ENCODE assay signal across 8 cellular contexts in genomic region chr5:7851240-7851592, GRCh38. TPM values are rescaled to one million over a fixed set of nuclear protein-coding genes. Genes with fewer than 3 reads are reported as not detected.
DNase-seq lines count a peak whose midpoint lies in the region; ATAC-seq, FAIRE-seq and TF ChIP-seq lines count a peak whose summit lies in the region.

No MANE protein-coding gene starts in this region.

- no peaks in the 10 kb centered on the region for H4K20me1 ChIP-seq in HepG2 (ENCODE audit: insufficient read depth, low read length)

- H3K27me3 ChIP-seq in HepG2 (ENCODE audit: control insufficient read depth in 1 of 2, insufficient read depth in 2 of 2, low read length in 2 of 2) (peaks cover 3 to 13% of the 10 kb centered on the region in 2 experiments; a peak in 2 of 5 replicates), foreskin keratinocyte (peaks cover 50% of the 10 kb centered on the region)

- TF ChIP-seq EP300 in HepG2 (IDR thresholded peaks at IDR 0.05; ENCODE audit: low read depth in 2 of 2, low read length in 2 of 2), result no peak
- no peak for TF ChIP-seq EP300 in HepG2 (CRISPR knock-in tag; IDR thresholded peaks at IDR 0.05; ENCODE audit: borderline replicate concordance)

- H3K27ac Mint-ChIP-seq in T-helper 2 cell treated with Interferon-gamma antibody and Interleukin-4, amounts not matched to agents 5 μg/mL and 100 μg/mL, for 36 hours, result no peak overlapping the region
- H3K27ac Mint-ChIP-seq in activated naive CD8-positive, alpha-beta T cell treated with anti-CD3 and anti-CD28 coated beads for 36 hours, result no peak overlapping the region
- peak overlapping the region in 1 of 2 donors; percentile 53 for H3K27ac Mint-ChIP-seq in stimulated activated naive CD8-positive, alpha-beta T cell treated with anti-CD3 and anti-CD28 coated beads, Interleukin-15, amount 100 ng/mL, for 72 hours

- POLR2A ChIA-PET in HepG2 (lab: Yijun Ruan, JAX), result interaction anchor here (1.3 to 3.6 kb wide), 3 partner anchors 9 to 21 kb away, joined by 4 to 18 read pairs (median 4); partner anchors contain the start of genes FASTKD3 and MTRR

- peak overlapping the region; percentile 81 for H3K4me2 ChIP-seq in HepG2 (ENCODE audit: low read depth, low read length)

- peaks cover 56% of the 10 kb centered on the region for H3K27me3 Mint-ChIP-seq in T-helper 2 cell treated with Interferon-gamma antibody and Interleukin-4, amounts not matched to agents 5 μg/mL and 100 μg/mL, for 36 hours (ENCODE audit: low read depth)
- peaks cover 48% of the 10 kb centered on the region for H3K27me3 Mint-ChIP-seq in activated naive CD8-positive, alpha-beta T cell treated with anti-CD3 and anti-CD28 coated beads for 36 hours
- H3K27me3 Mint-ChIP-seq in stimulated activated naive CD8-positive, alpha-beta T cell treated with anti-CD3 and anti-CD28 coated beads, Interleukin-15, amount 100 ng/mL, for 72 hours, result peaks cover 55% of the 10 kb centered on the region

- TF ChIP-seq POLR2A in HepG2 (IDR thresholded peaks at IDR 0.05; ENCODE audit: insufficient read depth in 1 of 2, low read depth in 2 of 2, low read length in 2 of 2), result no peak

- no peak for TF ChIP-seq CTCF in HepG2 (CRISPR knock-in tag; IDR thresholded peaks at IDR 0.05)
- no peak for TF ChIP-seq CTCF in foreskin keratinocyte (conservative IDR thresholded peaks at IDR 0.05)

- H3K9me3 Mint-ChIP-seq in T-helper 2 cell treated with Interferon-gamma antibody and Interleukin-4, amounts not matched to agents 5 μg/mL and 100 μg/mL, for 36 hours, result peaks cover 5% of the 10 kb centered on the region
- H3K9me3 Mint-ChIP-seq in activated naive CD8-positive, alpha-beta T cell treated with anti-CD3 and anti-CD28 coated beads for 36 hours, result no peaks in the 10 kb centered on the region
- H3K9me3 Mint-ChIP-seq in stimulated activated naive CD8-positive, alpha-beta T cell treated with anti-CD3 and anti-CD28 coated beads, Interleukin-15, amount 100 ng/mL, for 72 hours, result peaks cover 4 to 6% of the 10 kb centered on the region in 2 donors

- H3K4me1 Mint-ChIP-seq in T-helper 2 cell treated with Interferon-gamma antibody and Interleukin-4, amounts not matched to agents 5 μg/mL and 100 μg/mL, for 36 hours (ENCODE audit: low read depth), result peaks cover 18% of the 10 kb centered on the region
- peaks cover 12% of the 10 kb centered on the region for H3K4me1 Mint-ChIP-seq in activated naive CD8-positive, alpha-beta T cell treated with anti-CD3 and anti-CD28 coated beads for 36 hours
- peaks cover 27% of the 10 kb centered on the region for H3K4me1 Mint-ChIP-seq in stimulated activated naive CD8-positive, alpha-beta T cell treated with anti-CD3 and anti-CD28 coated beads, Interleukin-15, amount 100 ng/mL, for 72 hours

- H3K9ac ChIP-seq in HepG2 (ENCODE audit: insufficient read depth, low read depth, low read length), result peak overlapping the region; percentile 28; the same call in 1 of the 2 replicates

- no peak for DNase-seq in T-helper 2 cell treated with Interferon-gamma antibody and Interleukin-4, amounts not matched to agents 5 μg/mL and 100 μg/mL, for 36 hours (ENCODE audit: low spot score)
- DNase-seq in T-helper 2 cell, result no peak
- no peak for DNase-seq in activated naive CD8-positive, alpha-beta T cell treated with anti-CD3 and anti-CD28 coated beads for 36 hours
- no peak for DNase-seq in HepG2 (ENCODE audit: low spot score)
- DNase-seq in stimulated activated naive CD8-positive, alpha-beta T cell treated with anti-CD3 and anti-CD28 coated beads, Interleukin-15, amount 100 ng/mL, for 72 hours, result no peak
- no peak for DNase-seq in stimulated activated CD8-positive, alpha-beta memory T cell treated with anti-CD3 and anti-CD28 coated beads, Interleukin-4, amount 100 ng/mL, for 48 hours
- DNase-seq in posterior vena cava (ENCODE audit: low spot score), result no peak
- no peak for DNase-seq in foreskin keratinocyte

- no peaks in the 10 kb centered on the region for H3K36me3 ChIP-seq in HepG2 (replicated peaks in 1 of 2; ENCODE audit: control insufficient read depth in 1 of 2, insufficient read depth in 2 of 2, low read length in 2 of 2)

- H3K9me3 ChIP-seq in HepG2 (ENCODE audit: low read length), result no peaks in the 10 kb centered on the region

- H3K27ac ChIP-seq in HepG2 (ENCODE audit: extremely low read length, insufficient read depth, low read length), result no peak overlapping the region
- H3K27ac ChIP-seq in foreskin keratinocyte, result no peak overlapping the region

- in situ Hi-C loops in HepG2 (cut with HindIII; ENCODE audit: extremely low pct_ligation_motif_present, low pct_unique_long_range_greater_than_20kb), result no loop called here

- H3K36me3 Mint-ChIP-seq in T-helper 2 cell treated with Interferon-gamma antibody and Interleukin-4, amounts not matched to agents 5 μg/mL and 100 μg/mL, for 36 hours (ENCODE audit: low read depth), result no peaks in the 10 kb centered on the region
- no peaks in the 10 kb centered on the region for H3K36me3 Mint-ChIP-seq in activated naive CD8-positive, alpha-beta T cell treated with anti-CD3 and anti-CD28 coated beads for 36 hours

- ATAC-seq in HepG2 (no peak), foreskin keratinocyte (no peak)
- no peak for ATAC-seq in stimulated activated naive CD8-positive, alpha-beta T cell treated with anti-CD3 and anti-CD28 coated beads, Interleukin-15, amount 100 ng/mL, for 72 hours

- CTCF ChIA-PET in HepG2 (lab: Yijun Ruan, JAX; ENCODE audit: low intra/inter-chr PET ratio, low total read pairs), result no interaction called here

- H3K4me1 ChIP-seq in HepG2 (ENCODE audit: insufficient read depth, low read length) (peaks cover 25% of the 10 kb centered on the region), foreskin keratinocyte (no peaks in the 10 kb centered on the region)

- WGBS in HepG2 (ENCODE audit: low lambda C conversion rate), result 37% methylated on average over 16 of the region's 16 CpGs

- intact Hi-C loops in HepG2 (cut with micrococcal nuclease; ENCODE audit: unreplicated experiment) (no loop called here), posterior vena cava (cut with DNase I) (no loop called here)

- peak overlapping the region; percentile 12 for H2AFZ ChIP-seq in HepG2 (ENCODE audit: low read length)

- TF ChIP-seq RAD21 in HepG2 (CRISPR knock-in tag; IDR thresholded peaks at IDR 0.05), result no peak

- H3K79me2 ChIP-seq in HepG2 (ENCODE audit: insufficient read depth, low read length), result no peaks in the 10 kb centered on the region

- FAIRE-seq in HepG2 (lab: Jason Lieb, UNC), result no peak

- no TSS peak for BruUV-seq in HepG2 (replicated peaks; lab: Mats Ljungman, UMichigan)

- H3K4me3 Mint-ChIP-seq in T-helper 2 cell treated with Interferon-gamma antibody and Interleukin-4, amounts not matched to agents 5 μg/mL and 100 μg/mL, for 36 hours, result peak overlapping the region; percentile 78
- peak overlapping the region; percentile 62 for H3K4me3 Mint-ChIP-seq in activated naive CD8-positive, alpha-beta T cell treated with anti-CD3 and anti-CD28 coated beads for 36 hours
- peak overlapping the region; percentile 79 to 81 for H3K4me3 Mint-ChIP-seq in stimulated activated naive CD8-positive, alpha-beta T cell treated with anti-CD3 and anti-CD28 coated beads, Interleukin-15, amount 100 ng/mL, for 72 hours

- H3K4me3 ChIP-seq in HepG2 (replicated peaks in 1 of 3; ENCODE audit: insufficient read depth in 1 of 3, low read depth in 2 of 3, low read length in 3 of 3), result peak overlapping the region; percentile 44 to 71 (median 70)

RNA-seq across cellular contexts. Expression of gene CFAP90, which starts 0.3 kb away (rescaled TPM):
- not detected for total RNA-seq in activated naive CD8-positive, alpha-beta T cell treated with anti-CD3 and anti-CD28 coated beads for 36 hours
- total RNA-seq in HepG2 (2016; rRNA removed; fragmentation: Illumina TruSeq; extraction: Trizol) (0.11 and 0.20 TPM in 2 replicates), posterior vena cava (under 1 TPM in 1 of 2 donors, not detected in 1; 0.14 TPM), foreskin keratinocyte (not detected in 2 replicates)
- total RNA-seq in HepG2 (2016; cell fraction: cytosol; rRNA removed; fragmentation: Illumina TruSeq; extraction: Trizol; ENCODE audit: low read depth), result not detected in 2 replicates
- not detected in 2 replicates for total RNA-seq in HepG2 (2016; cell fraction: insoluble cytoplasmic fraction; rRNA removed; fragmentation: Illumina TruSeq; extraction: Trizol)
- total RNA-seq in HepG2 (2016; cell fraction: membrane; rRNA removed; fragmentation: Illumina TruSeq; extraction: Trizol), result not detected in 2 replicates
- total RNA-seq in HepG2 (2016; cell fraction: nucleus; rRNA removed; fragmentation: Illumina TruSeq; extraction: Trizol), result not detected in 2 replicates
- polyA plus RNA-seq in HepG2 (2011; rRNA removed) (not detected in 2 replicates), foreskin keratinocyte (0.03 and 0.07 TPM in 2 replicates)
- not detected in 2 replicates for polyA plus RNA-seq in HepG2 (2011; cell fraction: cytosol; rRNA removed)
- polyA plus RNA-seq in HepG2 (2011; cell fraction: nucleus; rRNA removed), result not detected in 2 replicates
- 0.09 TPM in 1 of 2 replicates, not detected in the other for polyA plus RNA-seq in HepG2 (2012)
- polyA plus RNA-seq in HepG2 (2016; cell fraction: cytosol; fragmentation: Illumina TruSeq; extraction: Trizol; ENCODE audit: low read depth), result 0.10 TPM in 1 of 2 replicates, not detected in the other
- not detected in 2 replicates for polyA plus RNA-seq in HepG2 (2016; cell fraction: insoluble cytoplasmic fraction; fragmentation: Illumina TruSeq; extraction: Trizol; ENCODE audit: low read depth)
- 0.25 TPM in 1 of 2 replicates, not detected in the other for polyA plus RNA-seq in HepG2 (2016; cell fraction: membrane; fragmentation: Illumina TruSeq; extraction: Trizol; ENCODE audit: low read depth)
- polyA plus RNA-seq in HepG2 (2016; cell fraction: nucleus; fragmentation: Illumina TruSeq; extraction: Trizol; ENCODE audit: insufficient read depth, low read depth), result not detected in 2 replicates
- not detected in 2 replicates for polyA minus RNA-seq in HepG2 (2011; rRNA and poly(A)+ RNA removed; ENCODE audit: low replicate concordance)
- not detected in 2 replicates for polyA minus RNA-seq in HepG2 (2011; cell fraction: cytosol; rRNA and poly(A)+ RNA removed)
- polyA minus RNA-seq in HepG2 (2011; cell fraction: nucleus; rRNA and poly(A)+ RNA removed), result not detected in 2 replicates

RNA-seq across cellular contexts. Expression of gene FASTKD3, which starts 17.6 kb away (rescaled TPM):
- 10 to 100 TPM; 23.3 to 23.6 TPM for total RNA-seq in activated naive CD8-positive, alpha-beta T cell treated with anti-CD3 and anti-CD28 coated beads for 36 hours
- 17.8 and 24.8 TPM in 2 replicates for total RNA-seq in HepG2 (2016; rRNA removed; fragmentation: Illumina TruSeq; extraction: Trizol)
- 7.2 and 7.8 TPM in 2 replicates for total RNA-seq in HepG2 (2016; cell fraction: cytosol; rRNA removed; fragmentation: Illumina TruSeq; extraction: Trizol; ENCODE audit: low read depth)
- 16.7 and 28.2 TPM in 2 replicates for total RNA-seq in HepG2 (2016; cell fraction: insoluble cytoplasmic fraction; rRNA removed; fragmentation: Illumina TruSeq; extraction: Trizol)
- total RNA-seq in HepG2 (2016; cell fraction: membrane; rRNA removed; fragmentation: Illumina TruSeq; extraction: Trizol), result 8.9 and 14.9 TPM in 2 replicates
- 16.4 and 17.2 TPM in 2 replicates for total RNA-seq in HepG2 (2016; cell fraction: nucleus; rRNA removed; fragmentation: Illumina TruSeq; extraction: Trizol)
- 6.3 and 6.9 TPM in 2 replicates for polyA plus RNA-seq in HepG2 (2011; rRNA removed)
- 2.8 and 4.2 TPM in 2 replicates for polyA plus RNA-seq in HepG2 (2011; cell fraction: cytosol; rRNA removed)
- 4.9 and 9.0 TPM in 2 replicates for polyA plus RNA-seq in HepG2 (2011; cell fraction: nucleus; rRNA removed)
- polyA plus RNA-seq in HepG2 (2012), result 6.8 and 8.0 TPM in 2 replicates
- polyA plus RNA-seq in HepG2 (2016; cell fraction: cytosol; fragmentation: Illumina TruSeq; extraction: Trizol; ENCODE audit: low read depth), result 2.4 and 3.0 TPM in 2 replicates
- polyA plus RNA-seq in HepG2 (2016; cell fraction: insoluble cytoplasmic fraction; fragmentation: Illumina TruSeq; extraction: Trizol; ENCODE audit: low read depth), result 21.6 and 23.1 TPM in 2 replicates
- polyA plus RNA-seq in HepG2 (2016; cell fraction: membrane; fragmentation: Illumina TruSeq; extraction: Trizol; ENCODE audit: low read depth), result 4.2 and 4.6 TPM in 2 replicates
- polyA plus RNA-seq in HepG2 (2016; cell fraction: nucleus; fragmentation: Illumina TruSeq; extraction: Trizol; ENCODE audit: insufficient read depth, low read depth), result 23.7 and 30.6 TPM in 2 replicates
- polyA minus RNA-seq in HepG2 (2011; rRNA and poly(A)+ RNA removed; ENCODE audit: low replicate concordance), result 1.4 and 11.6 TPM in 2 replicates
- 3.3 and 3.9 TPM in 2 replicates for polyA minus RNA-seq in HepG2 (2011; cell fraction: cytosol; rRNA and poly(A)+ RNA removed)
- polyA minus RNA-seq in HepG2 (2011; cell fraction: nucleus; rRNA and poly(A)+ RNA removed), result 12.0 and 15.3 TPM in 2 replicates
- 1 to 10 TPM; 5.7 to 7.6 TPM for total RNA-seq in posterior vena cava
- total RNA-seq in foreskin keratinocyte, result 10.5 and 13.2 TPM in 2 replicates
- polyA plus RNA-seq in foreskin keratinocyte, result 9.0 and 10.9 TPM in 2 replicates

RNA-seq across cellular contexts. Expression of gene MTRR, which starts 17.7 kb away (rescaled TPM):
- total RNA-seq in activated naive CD8-positive, alpha-beta T cell treated with anti-CD3 and anti-CD28 coated beads for 36 hours, result 10 to 100 TPM; 54.1 to 67.2 TPM
- total RNA-seq in HepG2 (2016; rRNA removed; fragmentation: Illumina TruSeq; extraction: Trizol), result 39.2 and 43.1 TPM in 2 replicates
- 9.6 and 9.7 TPM in 2 replicates for total RNA-seq in HepG2 (2016; cell fraction: cytosol; rRNA removed; fragmentation: Illumina TruSeq; extraction: Trizol; ENCODE audit: low read depth)
- total RNA-seq in HepG2 (2016; cell fraction: insoluble cytoplasmic fraction; rRNA removed; fragmentation: Illumina TruSeq; extraction: Trizol), result 44.7 and 46.0 TPM in 2 replicates
- total RNA-seq in HepG2 (2016; cell fraction: membrane; rRNA removed; fragmentation: Illumina TruSeq; extraction: Trizol), result 19.2 TPM in 2 replicates
- 73.8 and 83.7 TPM in 2 replicates for total RNA-seq in HepG2 (2016; cell fraction: nucleus; rRNA removed; fragmentation: Illumina TruSeq; extraction: Trizol)
- polyA plus RNA-seq in HepG2 (2011; rRNA removed), result 53.9 and 59.2 TPM in 2 replicates
- polyA plus RNA-seq in HepG2 (2011; cell fraction: cytosol; rRNA removed), result 24.6 and 29.6 TPM in 2 replicates
- 76.6 and 78.8 TPM in 2 replicates for polyA plus RNA-seq in HepG2 (2011; cell fraction: nucleus; rRNA removed)
- polyA plus RNA-seq in HepG2 (2012), result 27.0 and 30.9 TPM in 2 replicates
- polyA plus RNA-seq in HepG2 (2016; cell fraction: cytosol; fragmentation: Illumina TruSeq; extraction: Trizol; ENCODE audit: low read depth), result 5.1 and 6.8 TPM in 2 replicates
- 49.7 and 51.4 TPM in 2 replicates for polyA plus RNA-seq in HepG2 (2016; cell fraction: insoluble cytoplasmic fraction; fragmentation: Illumina TruSeq; extraction: Trizol; ENCODE audit: low read depth)
- 15.2 and 18.8 TPM in 2 replicates for polyA plus RNA-seq in HepG2 (2016; cell fraction: membrane; fragmentation: Illumina TruSeq; extraction: Trizol; ENCODE audit: low read depth)
- polyA plus RNA-seq in HepG2 (2016; cell fraction: nucleus; fragmentation: Illumina TruSeq; extraction: Trizol; ENCODE audit: insufficient read depth, low read depth), result 66.9 and 74.7 TPM in 2 replicates
- 87.7 and 260 TPM in 2 replicates for polyA minus RNA-seq in HepG2 (2011; rRNA and poly(A)+ RNA removed; ENCODE audit: low replicate concordance)
- polyA minus RNA-seq in HepG2 (2011; cell fraction: cytosol; rRNA and poly(A)+ RNA removed), result 25.6 and 30.9 TPM in 2 replicates
- 211 and 212 TPM in 2 replicates for polyA minus RNA-seq in HepG2 (2011; cell fraction: nucleus; rRNA and poly(A)+ RNA removed)
- total RNA-seq in posterior vena cava, result 10 to 100 TPM; 41.2 to 43.0 TPM
- total RNA-seq in foreskin keratinocyte, result 38.1 and 40.0 TPM in 2 replicates
- polyA plus RNA-seq in foreskin keratinocyte, result 12.8 and 15.4 TPM in 2 replicates
